ENCODE assay signal across 8 cellular contexts in genomic region chr9:36328798-36329411, GRCh38.
A peak's percentile ranks its signal among the peaks of the same experiment; 100 is the strongest.
DNase-seq lines count a peak whose midpoint lies in the region; ATAC-seq and TF ChIP-seq lines count a peak whose summit lies in the region.

No MANE protein-coding gene starts in this region.

- DNase-seq in DMS153 (lab: John Stamatoyannopoulos, UW), result peak; percentile 16
- peak; percentile 59 for DNase-seq in HFF-Myc (ENCODE audit: extremely low read depth, low read depth)
- peak; percentile 47 for DNase-seq in NCI-H774 (lab: John Stamatoyannopoulos, UW)
- DNase-seq in activated gamma-delta T cell treated with anti-CD3 and anti-CD28 coated beads, Interleukin-2, amount 50 U/mL, for 16 hours (ENCODE audit: low read depth), result peak; percentile 10
- DNase-seq in head of caudate nucleus, result peak in 23 of 42 donors; percentile 32 to 89 (median 64)
- peak; percentile 81 for DNase-seq in renal cortical epithelial cell (ENCODE audit: low read depth)
- no peak for DNase-seq in 8988T

- intact Hi-C loops in head of caudate nucleus (cut with DNase I), result loop anchor here (2.0 to 10.0 kb wide), 3 partner anchors 82 to 294 kb away; partner anchors contain the start of gene RECK

- no peak overlapping the region for H3K4me3 ChIP-seq in HFF-Myc (replicated peaks; ENCODE audit: low read depth, low read length)

- peak; percentile 61 for TF ChIP-seq CTCF in HFF-Myc (IDR thresholded peaks at IDR 0.05; ENCODE audit: low read depth, low read length, missing control alignments)

- no peak for ATAC-seq in HG03095 (IDR thresholded peaks at IDR 0.05; ENCODE audit: unreplicated experiment)
